Comparison of ENCODE assay signal across 26 cellular contexts in the genomic region with DNA sequence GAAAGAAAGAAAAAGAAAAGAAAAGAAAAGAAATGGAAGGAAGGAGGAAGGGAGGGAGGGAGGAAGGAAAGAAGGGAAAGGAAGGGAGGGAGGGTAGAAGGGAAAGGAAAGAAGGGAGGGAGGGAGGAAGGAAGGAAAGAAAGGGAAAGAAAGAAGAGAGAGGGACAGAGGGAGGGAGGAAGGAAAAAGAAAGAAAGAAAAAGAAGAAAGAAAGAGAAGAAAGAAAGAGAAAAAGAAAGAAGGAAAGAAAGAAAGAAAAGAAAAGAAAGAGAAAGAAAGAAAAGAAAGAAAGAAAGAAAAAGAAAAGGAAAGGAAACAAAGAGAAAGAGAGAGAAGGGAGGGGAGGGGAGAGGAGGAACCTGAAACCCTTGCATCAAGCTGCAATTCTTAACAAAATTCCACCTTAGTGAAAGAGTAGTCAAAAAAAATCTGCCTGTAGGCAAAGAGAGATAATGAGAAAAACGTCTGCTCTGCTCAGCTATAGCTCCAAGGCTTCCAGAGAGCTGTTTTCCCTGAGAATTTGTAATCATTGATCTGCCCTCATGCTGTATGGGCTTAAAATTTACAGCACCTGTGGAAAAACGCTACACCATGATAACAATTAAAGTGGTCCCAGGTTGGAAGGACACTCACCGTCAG. TPM values are rescaled to one million over a fixed set of nuclear protein-coding genes. Genes with fewer than 3 reads are reported as not detected.
"Had no signal": no experiment of that assay in that cellular context is flagged by ENCODE, and none has a peak within 500 bp of the region (broad histone marks: within the 10 kb centered on the region; RNA-seq: fewer than 3 reads in every experiment).

No MANE protein-coding gene starts in this region.

- H3K4me3 ChIP-seq: ascending aorta, hepatocyte, left lung, lung, psoas muscle, right atrium auricular region, thyroid gland had no signal

- H3K4me1 ChIP-seq: ascending aorta, left lung, psoas muscle, right atrium auricular region, thyroid gland had no signal

- H3K27ac ChIP-seq: ascending aorta, brain microvascular endothelial cell, hepatocyte, left lung, psoas muscle, right atrium auricular region, thyroid gland, VCaP had no signal

- H3K27me3 Mint-ChIP-seq: activated CD4-positive, alpha-beta T cell treated with anti-CD3 and anti-CD28 coated beads, Interleukin-2, amount 10 ng/mL, durations not matched to agents 7 days and 5 days had no signal

- H3K36me3 ChIP-seq: ascending aorta, brain microvascular endothelial cell, left lung, right atrium auricular region, thyroid gland had no signal

- H3K36me3 Mint-ChIP-seq: activated naive CD4-positive, alpha-beta T cell treated with anti-CD3 and anti-CD28 coated beads, Interleukin-2, amount 50 U/mL, for 72 hours; naive thymus-derived CD4-positive, alpha-beta T cell had no signal

- H3K9me3 Mint-ChIP-seq: activated CD4-positive, alpha-beta T cell treated with anti-CD3 and anti-CD28 coated beads, Interleukin-2, amount 10 ng/mL, durations not matched to agents 7 days and 5 days had no signal

- H3K4me3 Mint-ChIP-seq: activated CD4-positive, alpha-beta T cell treated with anti-CD3 and anti-CD28 coated beads, Interleukin-2, amount 10 ng/mL, durations not matched to agents 7 days and 5 days; naive thymus-derived CD4-positive, alpha-beta T cell had no signal

- H3K4me2 ChIP-seq: hepatocyte had no signal

- H3K9me3 ChIP-seq: ascending aorta, left lung, psoas muscle, right atrium auricular region, thyroid gland had no signal

- ATAC-seq: activated naive CD4-positive, alpha-beta T cell treated with anti-CD3 and anti-CD28 coated beads, Interleukin-2, amount 50 U/mL, for 72 hours; esophagus mucosa; left lung; naive thymus-derived CD4-positive, alpha-beta T cell; psoas muscle; stimulated activated naive CD8-positive, alpha-beta T cell treated with anti-CD3 and anti-CD28 coated beads, Interleukin-15, Interleukin-2, amounts not matched to agents 100 U/mL and 50 U/mL, for 24 hours had no signal

- DNase-seq: activated CD4-positive, alpha-beta T cell treated with anti-CD3 and anti-CD28 coated beads, Interleukin-2, amount 10 ng/mL, durations not matched to agents 7 days and 5 days; activated CD4-positive, CD25-positive, alpha-beta regulatory T cell treated with anti-CD3 and anti-CD28 coated beads, Interleukin-2, amount 50 U/mL, for 72 hours; activated gamma-delta T cell treated with Interleukin-2 at 50 U/mL for 16 hours; activated T-cell treated with anti-CD3 and anti-CD28 coated beads, Interleukin-2, amount 50 U/mL, for 1 hour; brain microvascular endothelial cell; caudate nucleus; dermis blood vessel endothelial cell; effector CD8-positive, alpha-beta T cell; foreskin melanocyte; glutamatergic neuron; kidney glomerular epithelial cell; left lung; naive thymus-derived CD4-positive, alpha-beta T cell; psoas muscle; stimulated activated CD4-positive, alpha-beta T cell treated with anti-CD3 and anti-CD28 coated beads, Interleukin-4, amount 100 ng/mL, for 24 hours; stimulated activated naive CD8-positive, alpha-beta T cell treated with anti-CD3 and anti-CD28 coated beads, Interleukin-15, Interleukin-2, amounts not matched to agents 100 U/mL and 50 U/mL, for 24 hours; thyroid gland had no signal

- H3K4me1 Mint-ChIP-seq: activated CD4-positive, alpha-beta T cell treated with anti-CD3 and anti-CD28 coated beads, Interleukin-2, amount 10 ng/mL, durations not matched to agents 7 days and 5 days; naive thymus-derived CD4-positive, alpha-beta T cell had no signal

- H2AFZ ChIP-seq: hepatocyte had no signal

- H3K27me3 ChIP-seq: ascending aorta, brain microvascular endothelial cell, hepatocyte, left lung, right atrium auricular region, thyroid gland had no signal

- H3K79me2 ChIP-seq: hepatocyte had no signal

- H3K27ac Mint-ChIP-seq: activated CD4-positive, alpha-beta T cell treated with anti-CD3 and anti-CD28 coated beads, Interleukin-2, amount 10 ng/mL, durations not matched to agents 7 days and 5 days; activated naive CD4-positive, alpha-beta T cell treated with anti-CD3 and anti-CD28 coated beads, Interleukin-2, amount 50 U/mL, for 72 hours; naive thymus-derived CD4-positive, alpha-beta T cell had no signal

RNA-seq across cellular contexts. Expression of gene MYCT1, which starts 16.7 kb away (rescaled TPM):
- total RNA-seq: activated CD4-positive, alpha-beta T cell treated with anti-CD3 and anti-CD28 coated beads, Interleukin-2, amount 10 ng/mL, durations not matched to agents 7 days and 5 days; activated naive CD4-positive, alpha-beta T cell treated with anti-CD3 and anti-CD28 coated beads, Interleukin-2, amount 50 U/mL, for 72 hours; osteocyte; T-helper 2 cell treated with Interferon-gamma antibody and Interleukin-4, amounts not matched to agents 100 ng/mL and 5 ng/mL, for 36 hours had no signal
- polyA plus RNA-seq: naive thymus-derived CD4-positive, alpha-beta T cell had no signal
